In the genomic region with DNA sequence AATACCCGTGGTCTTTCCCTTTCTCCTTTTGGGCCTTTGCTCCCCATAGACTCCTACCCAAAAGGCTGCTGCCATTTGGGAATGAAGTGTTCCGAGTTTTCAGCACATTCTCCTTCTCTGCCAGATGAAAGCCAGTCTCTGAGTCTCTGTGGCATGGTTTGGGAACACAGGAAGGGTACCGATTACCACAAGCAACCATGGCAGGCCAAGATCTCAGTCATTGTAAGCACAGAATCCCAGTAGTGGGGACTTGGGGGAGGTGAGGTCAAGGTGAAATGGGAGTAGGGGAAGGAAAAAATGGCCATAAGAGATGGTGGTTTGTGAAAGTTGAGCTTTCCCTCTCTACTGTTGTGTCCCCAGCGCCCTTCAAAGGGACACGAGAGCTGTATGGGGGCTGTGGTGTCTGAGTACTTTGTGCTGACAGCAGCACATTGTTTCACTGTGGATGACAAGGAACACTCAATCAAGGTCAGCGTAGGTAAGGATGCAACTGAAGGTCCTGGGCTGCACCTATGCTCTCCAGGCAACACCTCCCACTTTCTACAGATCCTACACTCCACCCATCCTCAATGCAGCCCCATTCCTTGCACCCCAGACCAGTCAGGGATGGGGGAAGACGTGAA, we compare ENCODE assay signal across 22 cellular contexts. TPM values are rescaled to one million over a fixed set of nuclear protein-coding genes. Genes with fewer than 3 reads are reported as not detected.
DNase-seq lines count a peak whose midpoint lies in the region; ATAC-seq, FAIRE-seq and TF ChIP-seq lines count a peak whose summit lies in the region.
"Had no signal": no experiment of that assay in that cellular context is flagged by ENCODE, and none has a peak within 500 bp of the region (broad histone marks: within the 10 kb centered on the region; RNA-seq: fewer than 3 reads in every experiment).

No MANE protein-coding gene starts in this region.

- no CpG with 5 or more reads among the region's 7 CpGs for WGBS in IMR-90 (ENCODE audit: extremely low coverage in 2 of 2, insufficient read length in 1 of 2), 2 experiments

- H3K4ac ChIP-seq in IMR-90 (ENCODE audit: low read depth, low read length) = no peak overlapping the region

- H3K27me3 ChIP-seq in CD4-positive, CD25-positive, alpha-beta regulatory T cell (ENCODE audit: control insufficient read depth, insufficient read depth, low read length) = no peaks in the 10 kb centered on the region
- H3K27me3 ChIP-seq in IMR-90 (ENCODE audit: control insufficient read depth, insufficient read depth, low read length) = no peaks in the 10 kb centered on the region
- H3K27me3 ChIP-seq: transverse colon had no signal

- peaks cover 0 to 2% (median 0%) of the 10 kb centered on the region in 7 donors for H3K9me3 Mint-ChIP-seq in CD4-positive, CD25-positive, alpha-beta regulatory T cell
- H3K9me3 Mint-ChIP-seq in glutamatergic neuron (ENCODE audit: unreplicated experiment) = no peaks in the 10 kb centered on the region
- H3K9me3 Mint-ChIP-seq: activated naive CD8-positive, alpha-beta T cell treated with anti-CD3 and anti-CD28 coated beads for 36 hours; activated T-helper 17 cell treated with anti-CD3 and anti-CD28 coated beads, Interleukin-2, amount 50 U/mL, for 72 hours; stimulated activated naive CD8-positive, alpha-beta T cell treated with anti-CD3 and anti-CD28 coated beads, Interleukin-15, amount 100 ng/mL, for 72 hours had no signal

- DNase-seq in CD4-positive, CD25-positive, alpha-beta regulatory T cell = no peak
- DNase-seq in IMR-90 (no peak), glutamatergic neuron (no peak), HTR-8/SVneo (ENCODE audit: insufficient read length, low spot score) (no peak), NCI-H748 treated with DMSO at 0.1 percent for 48 hours (lab: John Stamatoyannopoulos, UW) (no peak)
- DNase-seq: activated CD4-positive, alpha-beta T cell treated with anti-CD3 and anti-CD28 coated beads for 36 hours; activated naive CD8-positive, alpha-beta T cell treated with anti-CD3 and anti-CD28 coated beads for 36 hours; H7; head of caudate nucleus; mammary epithelial cell; NCI-H1092; NCI-H1930; NCI-H526; stimulated activated naive CD8-positive, alpha-beta T cell treated with anti-CD3 and anti-CD28 coated beads, Interleukin-15, amount 100 ng/mL, for 72 hours; T-helper 2 cell; transverse colon had no signal

- in situ Hi-C loops in IMR-90 (cut with MboI; ENCODE audit: low sequenced_read_pairs) = loop anchor here (5.0 to 10.0 kb wide), 2 partner anchors 38 to 265 kb away; partner anchors contain the start of gene LY6G5C

- no peak overlapping the region for H2AFZ ChIP-seq in IMR-90 (replicated peaks; ENCODE audit: low read length, poor library complexity)

- no peak overlapping the region for H3K4me3 Mint-ChIP-seq in CD4-positive, CD25-positive, alpha-beta regulatory T cell
- peak overlapping the region; percentile 6 for H3K4me3 Mint-ChIP-seq in glutamatergic neuron (ENCODE audit: unreplicated experiment)
- H3K4me3 Mint-ChIP-seq: activated CD4-positive, alpha-beta T cell treated with anti-CD3 and anti-CD28 coated beads for 36 hours; activated naive CD8-positive, alpha-beta T cell treated with anti-CD3 and anti-CD28 coated beads for 36 hours; activated T-helper 17 cell treated with anti-CD3 and anti-CD28 coated beads, Interleukin-2, amount 50 U/mL, for 72 hours; stimulated activated naive CD8-positive, alpha-beta T cell treated with anti-CD3 and anti-CD28 coated beads, Interleukin-15, amount 100 ng/mL, for 72 hours had no signal

- peaks cover 12% of the 10 kb centered on the region for H3K9me1 ChIP-seq in IMR-90 (ENCODE audit: insufficient read depth, low read length)

- H3K9me3 ChIP-seq in CD4-positive, CD25-positive, alpha-beta regulatory T cell (ENCODE audit: control insufficient read depth in 2 of 2, low read length in 2 of 2) = no peaks in the 10 kb centered on the region
- H3K9me3 ChIP-seq in IMR-90 (ENCODE audit: control insufficient read depth, insufficient read depth, low read length) = no peaks in the 10 kb centered on the region
- H3K9me3 ChIP-seq: transverse colon had no signal

- no peak overlapping the region for H2AK9ac ChIP-seq in IMR-90 (replicated peaks; ENCODE audit: low read depth, low read length, poor library complexity)

- POLR2A ChIA-PET in IMR-90 (lab: Charles Lee; ENCODE audit: unreplicated experiment) = no interaction called here

- no peak overlapping the region for H3K4me3 ChIP-seq in CD4-positive, CD25-positive, alpha-beta regulatory T cell (ENCODE audit: low read depth, low read length)
- no peak overlapping the region for H3K4me3 ChIP-seq in IMR-90 (ENCODE audit: insufficient read depth, low read depth, low read length)
- H3K4me3 ChIP-seq: transverse colon had no signal

- no peaks in the 10 kb centered on the region; a peak in 1 of 4 replicates for H3K79me1 ChIP-seq in IMR-90 (ENCODE audit: low read depth in 1 of 2, low read length in 2 of 2)

- no peak for FAIRE-seq in HTR-8/SVneo (lab: Jason Lieb, UNC)
- FAIRE-seq: GM12891 had no signal

- no peak overlapping the region for H4K8ac ChIP-seq in IMR-90 (ENCODE audit: low read depth in 2 of 2, low read length in 2 of 2)

- H2BK15ac ChIP-seq in IMR-90 (ENCODE audit: low read depth, low read length) = no peak overlapping the region

- 0 out of 2 replicates have a peak, but pooled peaks cover 5% of the 10 kb centered on the region for H4K20me1 ChIP-seq in IMR-90 (ENCODE audit: insufficient read depth, low read length)

- CTCF ChIA-PET in IMR-90 (lab: Yijun Ruan, JAX) = interaction anchor here (0.6 kb wide), 1 partner anchor 149 kb away, joined by 4 read pairs; no protein-coding TSS in a partner anchor

- H3K36me3 ChIP-seq in CD4-positive, CD25-positive, alpha-beta regulatory T cell (ENCODE audit: control insufficient read depth, insufficient read depth, low read length) = peaks cover 31% of the 10 kb centered on the region
- H3K36me3 ChIP-seq in IMR-90 (ENCODE audit: control insufficient read depth, insufficient read depth, low read length) = peaks cover 36% of the 10 kb centered on the region

- TF ChIP-seq RAD21 in IMR-90 (IDR thresholded peaks at IDR 0.05; ENCODE audit: low read length) = no peak

- no peak overlapping the region for H3K14ac ChIP-seq in IMR-90 (replicated peaks; ENCODE audit: low read depth, low read length)

- no peak overlapping the region for H2BK5ac ChIP-seq in IMR-90 (ENCODE audit: low read depth, low read length, poor library complexity, severe bottlenecking)

- peak overlapping the region; percentile 62 to 76 (median 62) for H3K27ac Mint-ChIP-seq in CD4-positive, CD25-positive, alpha-beta regulatory T cell
- H3K27ac Mint-ChIP-seq in glutamatergic neuron (ENCODE audit: unreplicated experiment) = no peak overlapping the region
- H3K27ac Mint-ChIP-seq: activated CD4-positive, alpha-beta T cell treated with anti-CD3 and anti-CD28 coated beads for 36 hours; activated naive CD8-positive, alpha-beta T cell treated with anti-CD3 and anti-CD28 coated beads for 36 hours; stimulated activated naive CD8-positive, alpha-beta T cell treated with anti-CD3 and anti-CD28 coated beads, Interleukin-15, amount 100 ng/mL, for 72 hours had no signal

- no peak overlapping the region for H4K5ac ChIP-seq in IMR-90 (ENCODE audit: low read depth, low read length)

- peaks cover 8% of the 10 kb centered on the region for H3K27me3 Mint-ChIP-seq in CD4-positive, CD25-positive, alpha-beta regulatory T cell
- peaks cover 3% of the 10 kb centered on the region for H3K27me3 Mint-ChIP-seq in glutamatergic neuron (ENCODE audit: unreplicated experiment)
- H3K27me3 Mint-ChIP-seq: activated CD4-positive, alpha-beta T cell treated with anti-CD3 and anti-CD28 coated beads for 36 hours; activated T-helper 17 cell treated with anti-CD3 and anti-CD28 coated beads, Interleukin-2, amount 50 U/mL, for 72 hours; stimulated activated naive CD8-positive, alpha-beta T cell treated with anti-CD3 and anti-CD28 coated beads, Interleukin-15, amount 100 ng/mL, for 72 hours had no signal

- H3K18ac ChIP-seq in IMR-90 (ENCODE audit: low read depth, low read length) = no peak overlapping the region

- no peak overlapping the region for H3K23ac ChIP-seq in IMR-90 (ENCODE audit: low read depth, low read length)

- H3K4me2 ChIP-seq in IMR-90 (ENCODE audit: low read depth, low read length) = no peak overlapping the region

- no peak overlapping the region for H3K9ac ChIP-seq in IMR-90 (ENCODE audit: low read depth, low read length)

- H2BK120ac ChIP-seq in IMR-90 (ENCODE audit: low read depth, low read length) = no peak overlapping the region

- H3K56ac ChIP-seq in IMR-90 (ENCODE audit: extremely low read depth, insufficient read depth, low read length) = no peak overlapping the region

- dilution Hi-C loops in IMR-90 (cut with HindIII; ENCODE audit: low sequenced_read_pairs, unreplicated experiment) = no loop called here

- no peak overlapping the region for H2BK20ac ChIP-seq in IMR-90 (ENCODE audit: low read depth, low read length)

- BruUV-seq in IMR-90 (replicated peaks; lab: Mats Ljungman, UMichigan) = no TSS peak

- TF ChIP-seq POLR2A in IMR-90 (IDR thresholded peaks at IDR 0.05; ENCODE audit: low read depth, low read length) = no peak

- no peak for ATAC-seq in CD4-positive, CD25-positive, alpha-beta regulatory T cell (ENCODE audit: low read depth in 2 of 2)
- no peak for ATAC-seq in IMR-90 (ENCODE audit: low read depth)
- no peak for ATAC-seq in HG03139 (IDR thresholded peaks at IDR 0.05; ENCODE audit: unreplicated experiment)
- ATAC-seq: activated CD4-positive, alpha-beta T cell treated with anti-CD3 and anti-CD28 coated beads for 36 hours; activated T-helper 17 cell treated with anti-CD3 and anti-CD28 coated beads, Interleukin-2, amount 50 U/mL, for 72 hours; stimulated activated naive CD8-positive, alpha-beta T cell treated with anti-CD3 and anti-CD28 coated beads, Interleukin-15, amount 100 ng/mL, for 72 hours had no signal

- H2AK5ac ChIP-seq in IMR-90 (ENCODE audit: low read depth, low read length) = no peak overlapping the region

- no peak for TF ChIP-seq CTCF in IMR-90 (conservative IDR thresholded peaks at IDR 0.05; ENCODE audit: low read depth, low read length)
- no peak for TF ChIP-seq CTCF in glutamatergic neuron (IDR thresholded peaks at IDR 0.05; ENCODE audit: partially characterized antibody, unreplicated experiment)

- peaks cover 28% of the 10 kb centered on the region for H3K36me3 Mint-ChIP-seq in CD4-positive, CD25-positive, alpha-beta regulatory T cell
- peaks cover 6% of the 10 kb centered on the region for H3K36me3 Mint-ChIP-seq in glutamatergic neuron (ENCODE audit: unreplicated experiment)

- no peak overlapping the region for H3K27ac ChIP-seq in CD4-positive, CD25-positive, alpha-beta regulatory T cell (ENCODE audit: insufficient read depth, low read length, poor library complexity, severe bottlenecking)
- H3K27ac ChIP-seq in IMR-90 (ENCODE audit: insufficient read depth, low read length) = no peak overlapping the region
- H3K27ac ChIP-seq: C4-2B, epithelial cell of prostate, transverse colon had no signal

- H3K4me1 ChIP-seq in CD4-positive, CD25-positive, alpha-beta regulatory T cell (ENCODE audit: control insufficient read depth, insufficient read depth, low read length, poor library complexity, severe bottlenecking) = no peaks in the 10 kb centered on the region
- H3K4me1 ChIP-seq in IMR-90 (ENCODE audit: control insufficient read depth, insufficient read depth, low read length) = peaks cover 18% of the 10 kb centered on the region

- intact Hi-C loops in IMR-90 (cut with micrococcal nuclease) = loop anchor here (5.0 kb wide), 2 partner anchors 118 to 403 kb away; partner anchors contain the start of genes ATP6V1G2 and NFKBIL1

- no peak overlapping the region for H4K91ac ChIP-seq in IMR-90 (ENCODE audit: insufficient read depth, low read depth, low read length)

- peaks cover 0 to 8% (median 2%) of the 10 kb centered on the region in 4 donors for H3K4me1 Mint-ChIP-seq in CD4-positive, CD25-positive, alpha-beta regulatory T cell
- no peaks in the 10 kb centered on the region for H3K4me1 Mint-ChIP-seq in glutamatergic neuron (ENCODE audit: low read depth, unreplicated experiment)

RNA-seq across cellular contexts. Expression of gene CFB, which starts 4.1 kb away (rescaled TPM):
- total RNA-seq in CD4-positive, CD25-positive, alpha-beta regulatory T cell = 0.64 TPM
- polyA plus RNA-seq in CD4-positive, CD25-positive, alpha-beta regulatory T cell = 1 to 10 TPM in 3 of 4 donors, under 1 TPM in 1; 0.68 to 1.9 (median 1.6) TPM
- total RNA-seq in IMR-90 (2012; rRNA removed) = 1.4 and 1.8 TPM in 2 replicates
- 5.8 and 6.1 TPM in 2 replicates for polyA plus RNA-seq in IMR-90 (2012; rRNA removed)
- polyA plus RNA-seq in IMR-90 (2012; cell fraction: cytosol; rRNA removed) = 4.1 and 5.2 TPM in 2 replicates
- 15.4 and 32.5 TPM in 2 replicates for polyA plus RNA-seq in IMR-90 (2012; cell fraction: nucleus; rRNA removed; ENCODE audit: low replicate concordance)
- not detected for total RNA-seq in glutamatergic neuron (ENCODE audit: unreplicated experiment)
- total RNA-seq: H7 had no signal

RNA-seq across cellular contexts. Expression of gene NELFE, which starts 8.7 kb away (rescaled TPM):
- total RNA-seq in CD4-positive, CD25-positive, alpha-beta regulatory T cell = 51.4 TPM
- 10 to 100 TPM; 52.9 to 62.3 (median 60.5) TPM for polyA plus RNA-seq in CD4-positive, CD25-positive, alpha-beta regulatory T cell
- total RNA-seq in IMR-90 (2012; rRNA removed) = 76.0 and 90.8 TPM in 2 replicates
- 63.6 and 65.4 TPM in 2 replicates for polyA plus RNA-seq in IMR-90 (2012; rRNA removed)
- polyA plus RNA-seq in IMR-90 (2012; cell fraction: cytosol; rRNA removed) = 48.3 and 75.0 TPM in 2 replicates
- 32.9 and 59.1 TPM in 2 replicates for polyA plus RNA-seq in IMR-90 (2012; cell fraction: nucleus; rRNA removed; ENCODE audit: low replicate concordance)
- 52.7 TPM for total RNA-seq in glutamatergic neuron (ENCODE audit: unreplicated experiment)

RNA-seq across cellular contexts. Expression of gene SKIC2, which starts 8.9 kb away (rescaled TPM):
- 101 TPM for total RNA-seq in CD4-positive, CD25-positive, alpha-beta regulatory T cell
- polyA plus RNA-seq in CD4-positive, CD25-positive, alpha-beta regulatory T cell = 10 to 100 TPM; 16.2 to 20.9 (median 17.5) TPM
- total RNA-seq in IMR-90 (2012; rRNA removed) (30.6 and 34.7 TPM in 2 replicates), glutamatergic neuron (ENCODE audit: unreplicated experiment) (109 TPM)
- 46.0 and 46.3 TPM in 2 replicates for polyA plus RNA-seq in IMR-90 (2012; rRNA removed)
- polyA plus RNA-seq in IMR-90 (2012; cell fraction: cytosol; rRNA removed) = 39.5 and 40.5 TPM in 2 replicates
- polyA plus RNA-seq in IMR-90 (2012; cell fraction: nucleus; rRNA removed; ENCODE audit: low replicate concordance) = 273 and 417 TPM in 2 replicates

RNA-seq across cellular contexts. Expression of gene DXO, which starts 21.9 kb away (rescaled TPM):
- 47.7 TPM for total RNA-seq in CD4-positive, CD25-positive, alpha-beta regulatory T cell
- polyA plus RNA-seq in CD4-positive, CD25-positive, alpha-beta regulatory T cell = 10 to 100 TPM in 2 of 4 donors, 1 to 10 TPM in 2; 8.4 to 10.5 (median 9.6) TPM
- total RNA-seq in IMR-90 (2012; rRNA removed) (7.8 and 9.3 TPM in 2 replicates), glutamatergic neuron (ENCODE audit: unreplicated experiment) (23.8 TPM)
- 21.4 and 22.1 TPM in 2 replicates for polyA plus RNA-seq in IMR-90 (2012; rRNA removed)
- polyA plus RNA-seq in IMR-90 (2012; cell fraction: cytosol; rRNA removed) = 15.9 and 19.3 TPM in 2 replicates
- polyA plus RNA-seq in IMR-90 (2012; cell fraction: nucleus; rRNA removed; ENCODE audit: low replicate concordance) = 107 and 151 TPM in 2 replicates

RNA-seq across cellular contexts. Expression of gene C2, which starts 22.5 kb away (rescaled TPM):
- 1.3 TPM for total RNA-seq in CD4-positive, CD25-positive, alpha-beta regulatory T cell
- under 1 TPM in 1 of 4 donors, not detected in 3; 0.47 TPM for polyA plus RNA-seq in CD4-positive, CD25-positive, alpha-beta regulatory T cell
- total RNA-seq in IMR-90 (2012; rRNA removed) (under 0.01 and 0.18 TPM in 2 replicates), glutamatergic neuron (ENCODE audit: unreplicated experiment) (not detected)
- polyA plus RNA-seq in IMR-90 (2012; rRNA removed) = 0.19 and 0.26 TPM in 2 replicates
- polyA plus RNA-seq in IMR-90 (2012; cell fraction: cytosol; rRNA removed) = 0.33 and 0.40 TPM in 2 replicates
- 0.30 and 0.69 TPM in 2 replicates for polyA plus RNA-seq in IMR-90 (2012; cell fraction: nucleus; rRNA removed; ENCODE audit: low replicate concordance)
- total RNA-seq: RPMI7951 had no signal
- polyA plus RNA-seq: mammary epithelial cell had no signal
